ENCODE assay signal across 27 cellular contexts in genomic region chr4:177696438-177696966, GRCh38.
A peak's percentile ranks its signal among the peaks of the same experiment; 100 is the strongest.
DNase-seq lines count a peak whose midpoint lies in the region; ATAC-seq, FAIRE-seq and TF ChIP-seq lines count a peak whose summit lies in the region.
"Had no signal": no experiment of that assay in that cellular context is flagged by ENCODE, and none has a peak within 500 bp of the region (broad histone marks: within the 10 kb centered on the region; RNA-seq: fewer than 3 reads in every experiment).

No MANE protein-coding gene starts in this region.

- H3K9me3 ChIP-seq in SK-N-SH = no peaks in the 10 kb centered on the region
- H3K9me3 ChIP-seq in astrocyte (ENCODE audit: insufficient read depth, low read depth, low read length) = no peaks in the 10 kb centered on the region
- H3K9me3 ChIP-seq: tibial artery had no signal

- H3F3A ChIP-seq in SK-N-SH (replicated peaks; ENCODE audit: insufficient read depth) = no peaks in the 10 kb centered on the region

- DNase-seq in SK-N-SH = no peak
- DNase-seq in astrocyte (ENCODE audit: low read depth) = peak; percentile 2
- DNase-seq in iPS DF 19.7 (ENCODE audit: low read depth, low spot score) = peak; percentile 9
- peak; percentile 69 for DNase-seq in renal cortical epithelial cell (ENCODE audit: low read depth)
- DNase-seq in activated CD4-positive, alpha-beta memory T cell treated with anti-CD3 and anti-CD28 coated beads, Interleukin-2, amount 10 ng/mL, durations not matched to agents 7 days and 5 days = no peak
- no peak for DNase-seq in activated CD8-positive, alpha-beta memory T cell treated with anti-CD3 and anti-CD28 coated beads, Interleukin-2, amount 50 U/mL, for 4 hours
- DNase-seq: activated CD8-positive, alpha-beta T cell treated with anti-CD3 and anti-CD28 coated beads, Interleukin-2, amount 10 ng/mL, durations not matched to agents 7 days and 5 days; activated effector memory CD4-positive, alpha-beta T cell treated with anti-CD3 and anti-CD28 coated beads, Interleukin-2, amount 50 U/mL, for 16 hours; CD4-positive, CD25-positive, alpha-beta regulatory T cell; dermis blood vessel endothelial cell; EL; GM23248; KG1; left ventricle myocardium superior; natural killer cell; NCI-H1417 treated with DMSO at 0.1 percent for 48 hours; NCI-H2107; NCI-H82; small intestine; stimulated activated CD8-positive, alpha-beta memory T cell treated with anti-CD3 and anti-CD28 coated beads, Interleukin-4, amount 100 ng/mL, for 48 hours; T-helper 17 cell; tibial artery had no signal

- CTCF ChIA-PET in SK-N-SH (lab: Yijun Ruan, JAX) = no interaction called here
- CTCF ChIA-PET in activated CD4-positive, alpha-beta memory T cell treated with anti-CD3 and anti-CD28 coated beads, Interleukin-2, amount 10 ng/mL, durations not matched to agents 7 days and 5 days (lab: Charles Lee) = no interaction called here

- peaks cover 2% of the 10 kb centered on the region for H3K9me3 Mint-ChIP-seq in astrocyte (ENCODE audit: unreplicated experiment)
- H3K9me3 Mint-ChIP-seq in activated CD4-positive, alpha-beta memory T cell treated with anti-CD3 and anti-CD28 coated beads, Interleukin-2, amount 10 ng/mL, durations not matched to agents 7 days and 5 days = no peaks in the 10 kb centered on the region

- H3K79me2 ChIP-seq in SK-N-SH (ENCODE audit: insufficient read depth) (no peaks in the 10 kb centered on the region), astrocyte (ENCODE audit: insufficient read depth, low read length) (no peaks in the 10 kb centered on the region)

- H3K27ac ChIP-seq in SK-N-SH (ENCODE audit: low read depth in 2 of 2, low read length in 1 of 2) (no peak overlapping the region), astrocyte (ENCODE audit: low read depth, low read length) (no peak overlapping the region)
- H3K27ac ChIP-seq: 22Rv1, GM23248, tibial artery had no signal

- H3K4me2 ChIP-seq in SK-N-SH (no peak overlapping the region), astrocyte (ENCODE audit: low read length) (no peak overlapping the region)

- no peaks in the 10 kb centered on the region for H3K27me3 Mint-ChIP-seq in astrocyte (ENCODE audit: low read depth, unreplicated experiment)
- no peaks in the 10 kb centered on the region for H3K27me3 Mint-ChIP-seq in activated CD4-positive, alpha-beta memory T cell treated with anti-CD3 and anti-CD28 coated beads, Interleukin-2, amount 10 ng/mL, durations not matched to agents 7 days and 5 days
- H3K27me3 Mint-ChIP-seq: T-helper 17 cell had no signal

- H3K36me3 ChIP-seq in SK-N-SH (replicated peaks in 1 of 2; ENCODE audit: control insufficient read depth in 1 of 2, insufficient read depth in 2 of 2, low read length in 1 of 2) = no peaks in the 10 kb centered on the region
- H3K36me3 ChIP-seq in astrocyte (ENCODE audit: insufficient read depth, low read length) = no peaks in the 10 kb centered on the region
- H3K36me3 ChIP-seq: tibial artery had no signal

- H3K4me1 Mint-ChIP-seq in astrocyte (ENCODE audit: low read depth, unreplicated experiment) = peaks cover 10% of the 10 kb centered on the region
- H3K4me1 Mint-ChIP-seq in activated CD4-positive, alpha-beta memory T cell treated with anti-CD3 and anti-CD28 coated beads, Interleukin-2, amount 10 ng/mL, durations not matched to agents 7 days and 5 days = no peaks in the 10 kb centered on the region
- H3K4me1 Mint-ChIP-seq: CD4-positive, CD25-positive, alpha-beta regulatory T cell; natural killer cell; T-helper 17 cell had no signal

- no peaks in the 10 kb centered on the region; the same call in 1 of the 2 replicates for H3K9me2 ChIP-seq in SK-N-SH

- ATAC-seq in SK-N-SH treated with all-trans-retinoic acid at 6 μM for 48 hours (no peak), HG03457 (IDR thresholded peaks at IDR 0.05; ENCODE audit: unreplicated experiment) (no peak)
- ATAC-seq: activated CD8-positive, alpha-beta T cell treated with anti-CD3 and anti-CD28 coated beads, Interleukin-2, amount 10 ng/mL, durations not matched to agents 7 days and 5 days; left ventricle myocardium superior; natural killer cell; T-helper 17 cell had no signal

- H3K4me3 ChIP-seq in SK-N-SH (ENCODE audit: low read depth in 2 of 2, low read length in 1 of 2) (no peak overlapping the region), astrocyte (ENCODE audit: insufficient read depth, low read depth, low read length) (no peak overlapping the region)
- H3K4me3 ChIP-seq: GM23248, tibial artery had no signal

- FAIRE-seq in astrocyte (lab: Jason Lieb, UNC) = no peak
- FAIRE-seq: endothelial cell of umbilical vein, GM12892, small intestine had no signal

- no peak overlapping the region for H3K27ac Mint-ChIP-seq in astrocyte (ENCODE audit: unreplicated experiment)
- no peak overlapping the region for H3K27ac Mint-ChIP-seq in activated CD4-positive, alpha-beta memory T cell treated with anti-CD3 and anti-CD28 coated beads, Interleukin-2, amount 10 ng/mL, durations not matched to agents 7 days and 5 days
- H3K27ac Mint-ChIP-seq: activated CD8-positive, alpha-beta T cell treated with anti-CD3 and anti-CD28 coated beads, Interleukin-2, amount 10 ng/mL, durations not matched to agents 7 days and 5 days; CD4-positive, CD25-positive, alpha-beta regulatory T cell; natural killer cell; T-helper 17 cell had no signal

- H4K20me1 ChIP-seq in SK-N-SH (ENCODE audit: insufficient read depth) (no peaks in the 10 kb centered on the region), astrocyte (ENCODE audit: insufficient read depth, low read length) (no peaks in the 10 kb centered on the region)

- WGBS in SK-N-SH (ENCODE audit: low lambda C conversion rate) = 13% methylated on average over 8 of the region's 8 CpGs

- no peaks in the 10 kb centered on the region for H3K36me3 Mint-ChIP-seq in astrocyte (ENCODE audit: low read depth, unreplicated experiment)
- no peaks in the 10 kb centered on the region for H3K36me3 Mint-ChIP-seq in activated CD4-positive, alpha-beta memory T cell treated with anti-CD3 and anti-CD28 coated beads, Interleukin-2, amount 10 ng/mL, durations not matched to agents 7 days and 5 days (ENCODE audit: low read depth)
- H3K36me3 Mint-ChIP-seq: CD4-positive, CD25-positive, alpha-beta regulatory T cell; natural killer cell had no signal

- no peak for TF ChIP-seq EP300 in SK-N-SH (IDR thresholded peaks at IDR 0.05; ENCODE audit: borderline replicate concordance in 1 of 2, low read depth in 1 of 2, low read length in 1 of 2)

- H3K27me3 ChIP-seq in SK-N-SH (ENCODE audit: insufficient read depth) (no peaks in the 10 kb centered on the region), astrocyte (ENCODE audit: insufficient read depth, low read length) (no peaks in the 10 kb centered on the region)
- H3K27me3 ChIP-seq: tibial artery had no signal

- H3K9ac ChIP-seq in SK-N-SH (no peak overlapping the region), astrocyte (ENCODE audit: low read length) (no peak overlapping the region)
- H3K9ac ChIP-seq: GM23248 had no signal

- TF ChIP-seq RAD21 in SK-N-SH (IDR thresholded peaks at IDR 0.05; ENCODE audit: low read length) = no peak

- POLR2A ChIA-PET in SK-N-SH (lab: Yijun Ruan, JAX) = no interaction called here
- POLR2A ChIA-PET in activated CD4-positive, alpha-beta memory T cell treated with anti-CD3 and anti-CD28 coated beads, Interleukin-2, amount 10 ng/mL, durations not matched to agents 7 days and 5 days (lab: Charles Lee) = no interaction called here

- H2AFZ ChIP-seq in SK-N-SH (ENCODE audit: low read depth) (peak overlapping the region; percentile 35; the same call in 1 of the 2 replicates), astrocyte (ENCODE audit: low read depth, low read length) (peak overlapping the region; percentile 19)
- H2AFZ ChIP-seq: GM23248 had no signal

- H3K4me1 ChIP-seq in SK-N-SH (ENCODE audit: control insufficient read depth in 1 of 2, insufficient read depth in 2 of 2, low read depth in 1 of 2, low read length in 1 of 2) (peaks cover 0 to 4% of the 10 kb centered on the region in 2 experiments; a peak in 1 of 4 replicates), astrocyte (ENCODE audit: insufficient read depth, low read length) (no peaks in the 10 kb centered on the region)
- H3K4me1 ChIP-seq: tibial artery had no signal

- no peak overlapping the region for H3K4me3 Mint-ChIP-seq in astrocyte (ENCODE audit: unreplicated experiment)
- H3K4me3 Mint-ChIP-seq in activated CD4-positive, alpha-beta memory T cell treated with anti-CD3 and anti-CD28 coated beads, Interleukin-2, amount 10 ng/mL, durations not matched to agents 7 days and 5 days = no peak overlapping the region
- H3K4me3 Mint-ChIP-seq: activated CD8-positive, alpha-beta T cell treated with anti-CD3 and anti-CD28 coated beads, Interleukin-2, amount 10 ng/mL, durations not matched to agents 7 days and 5 days; CD4-positive, CD25-positive, alpha-beta regulatory T cell; natural killer cell; T-helper 17 cell had no signal

- TF ChIP-seq CTCF in SK-N-SH (IDR thresholded peaks at IDR 0.05) (no peak), astrocyte (IDR thresholded peaks at IDR 0.05; ENCODE audit: insufficient read depth, low read depth, low read length) (no peak)

TF ChIP-seq in SK-N-SH, 30 proteins besides CTCF, POLR2A, EP300 and RAD21 (continues in another document):
- no peak for TF ChIP-seq GABPA (IDR thresholded peaks at IDR 0.05; ENCODE audit: low read depth)
- no peak for TF ChIP-seq EZH2phosphoT487 (IDR thresholded peaks at IDR 0.05; ENCODE audit: borderline replicate concordance, low read depth)
- no peak for TF ChIP-seq MAX (IDR thresholded peaks at IDR 0.05; ENCODE audit: low read depth)
- no peak for TF ChIP-seq GATA2 (CRISPR knock-in tag; IDR thresholded peaks at IDR 0.05)
- TF ChIP-seq POLR2AphosphoS5 (IDR thresholded peaks at IDR 0.05; ENCODE audit: low read depth, low read length) = no peak

TF ChIP-seq in SK-N-SH treated with all-trans-retinoic acid at 6 μM for 48 hours, 23 proteins besides CTCF, POLR2A, EP300 and RAD21:
- no peak for TF ChIP-seq ZNF70 (CRISPR knock-in tag; IDR thresholded peaks at IDR 0.05)
- no peak for TF ChIP-seq CREB5 (CRISPR knock-in tag; IDR thresholded peaks at IDR 0.05; ENCODE audit: low read depth)
- TF ChIP-seq ARNTL (CRISPR knock-in tag; IDR thresholded peaks at IDR 0.05; ENCODE audit: borderline replicate concordance, low read depth) = no peak
- no peak for TF ChIP-seq ZFP3 (CRISPR knock-in tag; IDR thresholded peaks at IDR 0.05)
- no peak for TF ChIP-seq ZNF8 (CRISPR knock-in tag; IDR thresholded peaks at IDR 0.05)
TF ChIP-seq in SK-N-SH treated with all-trans-retinoic acid at 6 μM for 48 hours: peak in this region for 0.

Comparison
In these comparisons a context has a peak if more than half of its experiments do, and no peak if none do; other contexts are left out.
1. DNase-seq: peak in astrocyte (single experiment), iPS DF 19.7 (single experiment) and renal cortical epithelial cell (single experiment); none in SK-N-SH (single experiment), activated CD4-positive, alpha-beta memory T cell treated with anti-CD3 and anti-CD28 coated beads, Interleukin-2, amount 10 ng/mL, durations not matched to agents 7 days and 5 days (single experiment) and activated CD8-positive, alpha-beta memory T cell treated with anti-CD3 and anti-CD28 coated beads, Interleukin-2, amount 50 U/mL, for 4 hours (single experiment).